8 cellular contexts compared by ENCODE assay signal in the genomic region with DNA sequence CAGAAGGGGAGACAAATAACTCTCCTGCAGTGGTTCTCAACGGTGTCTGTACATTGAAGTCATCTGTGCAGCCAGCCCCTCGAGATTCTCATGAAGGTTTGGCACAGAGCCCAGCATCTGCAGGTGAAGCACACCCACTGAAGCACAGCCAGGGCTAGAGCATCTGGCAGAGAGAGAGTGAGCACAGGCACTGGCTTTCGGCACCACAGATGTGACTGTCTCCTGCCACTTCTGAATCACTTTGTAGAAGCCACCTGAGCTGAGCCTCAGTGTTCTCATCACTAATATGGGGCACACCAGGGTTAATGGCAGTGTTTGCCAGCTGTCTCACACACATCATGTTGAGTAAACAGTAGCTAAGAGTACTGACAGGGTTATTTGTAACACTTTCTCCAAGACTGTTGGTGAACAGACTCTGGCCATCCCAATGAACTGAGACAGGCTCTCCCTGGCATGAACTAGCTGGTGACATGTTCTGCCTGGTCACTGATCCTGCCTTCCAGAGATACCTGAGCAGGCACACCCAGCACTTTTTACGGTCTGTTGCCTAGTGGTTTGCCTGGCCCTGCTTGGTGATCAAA. TPM values are rescaled to one million over a fixed set of nuclear protein-coding genes. Genes with fewer than 3 reads are reported as not detected.
DNase-seq lines count a peak whose midpoint lies in the region; ATAC-seq, FAIRE-seq and TF ChIP-seq lines count a peak whose summit lies in the region.

No MANE protein-coding gene starts in this region.

- H3K36me3 ChIP-seq in ascending aorta = peaks cover 19 to 22% of the 10 kb centered on the region in 2 donors
- H3K36me3 ChIP-seq in pancreas = peaks cover 0 to 11% (median 6%) of the 10 kb centered on the region in 3 donors

- H3K9me3 ChIP-seq in ascending aorta (no peaks in the 10 kb centered on the region), pancreas (no peaks in the 10 kb centered on the region)

- WGBS in pancreas, 2 donors = 8 to 12% methylated on average over 4 of the region's 4 CpGs

- H3K4me1 ChIP-seq in ascending aorta (peaks cover 0 to 18% of the 10 kb centered on the region in 2 donors), pancreas (peaks cover 38 to 69% (median 44%) of the 10 kb centered on the region in 3 donors)

- ATAC-seq in GM21381 (IDR thresholded peaks at IDR 0.05; ENCODE audit: unreplicated experiment) (peak; percentile 63), pancreas (peak; percentile 51 to 63 (median 58))

- no peaks in the 10 kb centered on the region for H3K27me3 ChIP-seq in ascending aorta
- no peaks in the 10 kb centered on the region for H3K27me3 ChIP-seq in pancreas

- DNase-seq in COLO668 (lab: John Stamatoyannopoulos, UW; ENCODE audit: unreplicated experiment) (peak; percentile 86), NCI-H2171 (lab: John Stamatoyannopoulos, UW) (peak; percentile 98), ascending aorta (ENCODE audit: low spot score in 2 of 2) (no peak), pancreas (peak in 3 of 6 donors; percentile 45 to 63 (median 59)), iPS-NIHi7 (ENCODE audit: extremely low spot score) (no peak), nucleus accumbens (lab: John Stamatoyannopoulos, UW) (no peak), middle frontal gyrus (ENCODE audit: extremely low spot score, low spot score) (no peak)

- no peak for TF ChIP-seq CTCF in ascending aorta (IDR thresholded peaks at IDR 0.05)
- TF ChIP-seq CTCF in pancreas (IDR thresholded peaks at IDR 0.05) = no peak

- H3K27ac ChIP-seq in ascending aorta (peak overlapping the region; percentile 34 to 37), pancreas (peak overlapping the region; percentile 33 to 97 (median 85))

- FAIRE-seq in pancreas (lab: Jason Lieb, UNC) = no peak

- H3K4me3 ChIP-seq in ascending aorta (no peak overlapping the region), pancreas (no peak overlapping the region)

- intact Hi-C loops in ascending aorta (cut with DNase I) = no loop called here
- intact Hi-C loops in pancreas (cut with DNase I) = no loop called here

RNA-seq across cellular contexts. Expression of a gene that starts 10.9 kb away (rescaled TPM):
- not detected for total RNA-seq in ascending aorta
- under 1 TPM; 0.40 to 0.75 (median 0.58) TPM for total RNA-seq in pancreas
- polyA plus RNA-seq in pancreas = 1 to 10 TPM in 1 of 2 donors, under 1 TPM in 1; 0.85 to 1.6 TPM

RNA-seq across cellular contexts. Expression of a gene that starts 12.4 kb away (rescaled TPM):
- total RNA-seq in ascending aorta (94.3 TPM), pancreas (10 to 100 TPM; 17.5 to 43.7 (median 22.3) TPM)
- polyA plus RNA-seq in pancreas = 100 to 1,000 TPM; 157 to 158 TPM

RNA-seq across cellular contexts. Expression of a gene that starts 21.0 kb away (rescaled TPM):
- total RNA-seq in ascending aorta (1.7 TPM), pancreas (10 to 100 TPM in 1 of 6 donors, 1 to 10 TPM in 5; 3.7 to 11.0 (median 6.1) TPM)
- 10 to 100 TPM; 20.9 to 22.8 TPM for polyA plus RNA-seq in pancreas

RNA-seq across cellular contexts. Expression of a gene that starts 21.2 kb away (rescaled TPM):
- total RNA-seq in ascending aorta (137 TPM), pancreas (10 to 100 TPM; 25.9 to 53.1 (median 42.0) TPM)
- polyA plus RNA-seq in pancreas = 10 to 100 TPM; 42.6 to 61.8 TPM

RNA-seq across cellular contexts. Expression of a gene that starts 35.3 kb away (rescaled TPM):
- total RNA-seq in ascending aorta = not detected
- total RNA-seq in pancreas = 1 to 10 TPM in 5 of 6 donors, under 1 TPM in 1; 0.67 to 2.1 (median 1.4) TPM
- 1 to 10 TPM; 1.8 to 2.6 TPM for polyA plus RNA-seq in pancreas

Comparison
In these comparisons a context has a peak if more than half of its experiments do, and no peak if none do; other contexts are left out.
1. DNase-seq: peak in COLO668 (single experiment) and NCI-H2171 (single experiment); none in ascending aorta (0 of 2), iPS-NIHi7 (single experiment), nucleus accumbens (0 of 56) and middle frontal gyrus (single experiment).